In the genomic region with DNA sequence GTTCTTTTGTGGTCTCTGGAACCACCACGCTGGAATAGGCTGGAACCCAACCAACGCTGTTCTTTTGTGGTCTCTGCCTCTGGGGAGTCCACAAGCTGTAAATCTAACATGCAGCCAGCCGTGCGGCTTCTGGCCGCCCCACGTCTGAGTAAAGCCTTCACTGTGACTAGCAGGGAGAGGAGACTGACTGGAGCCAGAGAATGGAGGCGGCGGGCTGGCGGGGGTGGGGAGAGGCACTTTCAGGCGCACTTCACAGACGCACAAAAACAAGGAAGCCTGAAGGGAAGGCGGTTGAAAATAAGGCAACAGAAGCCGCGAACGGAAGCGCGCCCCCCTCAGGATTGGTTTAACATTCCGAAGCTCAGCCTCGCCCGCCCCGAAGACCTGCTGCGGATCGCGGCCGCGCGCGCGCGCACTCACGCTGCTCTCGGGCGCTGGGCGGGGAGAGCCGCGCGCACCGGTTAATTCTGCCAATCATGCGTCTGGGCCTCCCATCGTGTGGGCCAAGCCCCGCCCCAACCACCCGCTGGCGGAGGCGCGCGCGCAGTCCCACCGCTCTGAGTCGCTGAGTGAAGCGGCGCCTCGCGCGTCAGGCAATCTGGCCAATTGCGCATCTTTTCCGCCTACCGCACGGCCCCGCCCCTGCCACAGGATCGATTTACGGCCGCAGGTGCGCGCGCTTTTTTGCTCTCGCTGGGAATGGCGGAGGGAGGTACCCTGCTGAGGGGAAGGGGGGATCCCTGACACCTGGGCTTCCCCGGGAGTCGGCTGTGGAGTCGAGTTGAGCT, we compare ENCODE assay signal across 1 cellular context.
A peak's percentile ranks its signal among the peaks of the same experiment; 100 is the strongest.
TF ChIP-seq lines count a peak whose summit lies in the region.

A gene with protein sequence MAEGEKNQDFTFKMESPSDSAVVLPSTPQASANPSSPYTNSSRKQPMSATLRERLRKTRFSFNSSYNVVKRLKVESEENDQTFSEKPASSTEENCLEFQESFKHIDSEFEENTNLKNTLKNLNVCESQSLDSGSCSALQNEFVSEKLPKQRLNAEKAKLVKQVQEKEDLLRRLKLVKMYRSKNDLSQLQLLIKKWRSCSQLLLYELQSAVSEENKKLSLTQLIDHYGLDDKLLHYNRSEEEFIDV (plus strand): TSS at position 687 of the 788 bp plus-strand sequence. CDS start 13 bp downstream, at position 700.

TF ChIP-seq in K562, 482 proteins besides CTCF, POLR2A, EP300 and RAD21 (continued from another document and continues in another):
- TF ChIP-seq, protein P1, sequence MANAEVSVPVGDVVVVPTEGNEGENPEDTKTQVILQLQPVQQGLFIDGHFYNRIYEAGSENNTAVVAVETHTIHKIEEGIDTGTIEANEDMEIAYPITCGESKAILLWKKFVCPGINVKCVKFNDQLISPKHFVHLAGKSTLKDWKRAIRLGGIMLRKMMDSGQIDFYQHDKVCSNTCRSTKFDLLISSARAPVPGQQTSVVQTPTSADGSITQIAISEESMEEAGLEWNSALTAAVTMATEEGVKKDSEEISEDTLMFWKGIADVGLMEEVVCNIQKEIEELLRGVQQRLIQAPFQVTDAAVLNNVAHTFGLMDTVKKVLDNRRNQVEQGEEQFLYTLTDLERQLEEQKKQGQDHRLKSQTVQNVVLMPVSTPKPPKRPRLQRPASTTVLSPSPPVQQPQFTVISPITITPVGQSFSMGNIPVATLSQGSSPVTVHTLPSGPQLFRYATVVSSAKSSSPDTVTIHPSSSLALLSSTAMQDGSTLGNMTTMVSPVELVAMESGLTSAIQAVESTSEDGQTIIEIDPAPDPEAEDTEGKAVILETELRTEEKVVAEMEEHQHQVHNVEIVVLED (CRISPR knock-in tag; IDR thresholded peaks at IDR 0.05): peak; percentile 56
- TF ChIP-seq RFX5 (IDR thresholded peaks at IDR 0.05; ENCODE audit: low read depth, low read length) (no peak), GTF2E2 (tag; IDR thresholded peaks at IDR 0.05) (peak; percentile 30; the same call in 1 of the 2 replicates), NRF1 (conservative IDR thresholded peaks at IDR 0.05 in 1 of 2, IDR thresholded peaks at IDR 0.05 in 1 of 2) (peak; percentile 96 to 97), FUS (optimal IDR thresholded peaks at IDR 0.05; ENCODE audit: low read depth, low read length) (no peak), TAF1 (IDR thresholded peaks at IDR 0.05; ENCODE audit: control insufficient read depth, extremely low read depth, insufficient read depth, low read length, severe bottlenecking) (peak; percentile 86), CCNT2 (IDR thresholded peaks at IDR 0.05; ENCODE audit: borderline replicate concordance, extremely low read depth, insufficient read length, low read depth, low read length) (peak; percentile 76), RBBP5 (IDR thresholded peaks at IDR 0.05; ENCODE audit: borderline replicate concordance, insufficient read depth, low read length, poor library complexity, severe bottlenecking) (peak; percentile 55), ZNF431 (CRISPR knock-in tag; IDR thresholded peaks at IDR 0.05) (peak; percentile 62; the same call in 1 of the 2 replicates), SP1 (CRISPR knock-in tag; IDR thresholded peaks at IDR 0.05) (peak; percentile 86), ZNF197 (CRISPR knock-in tag; IDR thresholded peaks at IDR 0.05; ENCODE audit: low read depth) (peak; percentile 77; the same call in 1 of the 2 replicates), DPF2 (IDR thresholded peaks at IDR 0.05) (0 out of 2 replicates have a peak, but pooled peaks have one; percentile 3), SMAD1 (IDR thresholded peaks at IDR 0.05; ENCODE audit: low read depth, low read length, partially characterized antibody) (peak; percentile 34), TEAD1 (CRISPR knock-in tag; IDR thresholded peaks at IDR 0.05) (peak; percentile 55 to 97; a peak in 3 of 4 replicates), FOXK2 (conservative IDR thresholded peaks at IDR 0.05 in 1 of 2, IDR thresholded peaks at IDR 0.05 in 1 of 2; ENCODE audit: low read depth in 2 of 2) (peak; percentile 89 to 94), RB1 (IDR thresholded peaks at IDR 0.05; ENCODE audit: low read depth) (peak; percentile 89), FOXM1 (IDR thresholded peaks at IDR 0.05; ENCODE audit: low read depth) (peak; percentile 30; the same call in 1 of the 2 replicates), FOXM1 (CRISPR knock-in tag; IDR thresholded peaks at IDR 0.05; ENCODE audit: low read depth) (no peak)
- TF ChIP-seq, protein P2, sequence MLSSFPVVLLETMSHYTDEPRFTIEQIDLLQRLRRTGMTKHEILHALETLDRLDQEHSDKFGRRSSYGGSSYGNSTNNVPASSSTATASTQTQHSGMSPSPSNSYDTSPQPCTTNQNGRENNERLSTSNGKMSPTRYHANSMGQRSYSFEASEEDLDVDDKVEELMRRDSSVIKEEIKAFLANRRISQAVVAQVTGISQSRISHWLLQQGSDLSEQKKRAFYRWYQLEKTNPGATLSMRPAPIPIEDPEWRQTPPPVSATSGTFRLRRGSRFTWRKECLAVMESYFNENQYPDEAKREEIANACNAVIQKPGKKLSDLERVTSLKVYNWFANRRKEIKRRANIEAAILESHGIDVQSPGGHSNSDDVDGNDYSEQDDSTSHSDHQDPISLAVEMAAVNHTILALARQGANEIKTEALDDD (IDR thresholded peaks at IDR 0.05): 0 out of 2 replicates have a peak, but pooled peaks have one; percentile 13
- TF ChIP-seq, protein P3, sequence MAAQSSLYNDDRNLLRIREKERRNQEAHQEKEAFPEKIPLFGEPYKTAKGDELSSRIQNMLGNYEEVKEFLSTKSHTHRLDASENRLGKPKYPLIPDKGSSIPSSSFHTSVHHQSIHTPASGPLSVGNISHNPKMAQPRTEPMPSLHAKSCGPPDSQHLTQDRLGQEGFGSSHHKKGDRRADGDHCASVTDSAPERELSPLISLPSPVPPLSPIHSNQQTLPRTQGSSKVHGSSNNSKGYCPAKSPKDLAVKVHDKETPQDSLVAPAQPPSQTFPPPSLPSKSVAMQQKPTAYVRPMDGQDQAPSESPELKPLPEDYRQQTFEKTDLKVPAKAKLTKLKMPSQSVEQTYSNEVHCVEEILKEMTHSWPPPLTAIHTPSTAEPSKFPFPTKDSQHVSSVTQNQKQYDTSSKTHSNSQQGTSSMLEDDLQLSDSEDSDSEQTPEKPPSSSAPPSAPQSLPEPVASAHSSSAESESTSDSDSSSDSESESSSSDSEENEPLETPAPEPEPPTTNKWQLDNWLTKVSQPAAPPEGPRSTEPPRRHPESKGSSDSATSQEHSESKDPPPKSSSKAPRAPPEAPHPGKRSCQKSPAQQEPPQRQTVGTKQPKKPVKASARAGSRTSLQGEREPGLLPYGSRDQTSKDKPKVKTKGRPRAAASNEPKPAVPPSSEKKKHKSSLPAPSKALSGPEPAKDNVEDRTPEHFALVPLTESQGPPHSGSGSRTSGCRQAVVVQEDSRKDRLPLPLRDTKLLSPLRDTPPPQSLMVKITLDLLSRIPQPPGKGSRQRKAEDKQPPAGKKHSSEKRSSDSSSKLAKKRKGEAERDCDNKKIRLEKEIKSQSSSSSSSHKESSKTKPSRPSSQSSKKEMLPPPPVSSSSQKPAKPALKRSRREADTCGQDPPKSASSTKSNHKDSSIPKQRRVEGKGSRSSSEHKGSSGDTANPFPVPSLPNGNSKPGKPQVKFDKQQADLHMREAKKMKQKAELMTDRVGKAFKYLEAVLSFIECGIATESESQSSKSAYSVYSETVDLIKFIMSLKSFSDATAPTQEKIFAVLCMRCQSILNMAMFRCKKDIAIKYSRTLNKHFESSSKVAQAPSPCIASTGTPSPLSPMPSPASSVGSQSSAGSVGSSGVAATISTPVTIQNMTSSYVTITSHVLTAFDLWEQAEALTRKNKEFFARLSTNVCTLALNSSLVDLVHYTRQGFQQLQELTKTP (IDR thresholded peaks at IDR 0.05; ENCODE audit: low read depth in 1 of 2, partially characterized antibody in 2 of 2): peak in 1 of 2 experiments; percentile 2
- TF ChIP-seq, protein P4, sequence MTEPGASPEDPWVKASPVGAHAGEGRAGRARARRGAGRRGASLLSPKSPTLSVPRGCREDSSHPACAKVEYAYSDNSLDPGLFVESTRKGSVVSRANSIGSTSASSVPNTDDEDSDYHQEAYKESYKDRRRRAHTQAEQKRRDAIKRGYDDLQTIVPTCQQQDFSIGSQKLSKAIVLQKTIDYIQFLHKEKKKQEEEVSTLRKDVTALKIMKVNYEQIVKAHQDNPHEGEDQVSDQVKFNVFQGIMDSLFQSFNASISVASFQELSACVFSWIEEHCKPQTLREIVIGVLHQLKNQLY (CRISPR knock-in tag; conservative IDR thresholded peaks at IDR 0.05): no peak
- TF ChIP-seq, protein P5, sequence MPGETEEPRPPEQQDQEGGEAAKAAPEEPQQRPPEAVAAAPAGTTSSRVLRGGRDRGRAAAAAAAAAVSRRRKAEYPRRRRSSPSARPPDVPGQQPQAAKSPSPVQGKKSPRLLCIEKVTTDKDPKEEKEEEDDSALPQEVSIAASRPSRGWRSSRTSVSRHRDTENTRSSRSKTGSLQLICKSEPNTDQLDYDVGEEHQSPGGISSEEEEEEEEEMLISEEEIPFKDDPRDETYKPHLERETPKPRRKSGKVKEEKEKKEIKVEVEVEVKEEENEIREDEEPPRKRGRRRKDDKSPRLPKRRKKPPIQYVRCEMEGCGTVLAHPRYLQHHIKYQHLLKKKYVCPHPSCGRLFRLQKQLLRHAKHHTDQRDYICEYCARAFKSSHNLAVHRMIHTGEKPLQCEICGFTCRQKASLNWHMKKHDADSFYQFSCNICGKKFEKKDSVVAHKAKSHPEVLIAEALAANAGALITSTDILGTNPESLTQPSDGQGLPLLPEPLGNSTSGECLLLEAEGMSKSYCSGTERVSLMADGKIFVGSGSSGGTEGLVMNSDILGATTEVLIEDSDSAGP (CRISPR knock-in tag; IDR thresholded peaks at IDR 0.05): no peak
- TF ChIP-seq, protein P6, sequence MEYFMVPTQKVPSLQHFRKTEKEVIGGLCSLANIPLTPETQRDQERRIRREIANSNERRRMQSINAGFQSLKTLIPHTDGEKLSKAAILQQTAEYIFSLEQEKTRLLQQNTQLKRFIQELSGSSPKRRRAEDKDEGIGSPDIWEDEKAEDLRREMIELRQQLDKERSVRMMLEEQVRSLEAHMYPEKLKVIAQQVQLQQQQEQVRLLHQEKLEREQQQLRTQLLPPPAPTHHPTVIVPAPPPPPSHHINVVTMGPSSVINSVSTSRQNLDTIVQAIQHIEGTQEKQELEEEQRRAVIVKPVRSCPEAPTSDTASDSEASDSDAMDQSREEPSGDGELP (CRISPR knock-in tag; IDR thresholded peaks at IDR 0.05; ENCODE audit: borderline replicate concordance): peak; percentile 82
- TF ChIP-seq, protein P7, sequence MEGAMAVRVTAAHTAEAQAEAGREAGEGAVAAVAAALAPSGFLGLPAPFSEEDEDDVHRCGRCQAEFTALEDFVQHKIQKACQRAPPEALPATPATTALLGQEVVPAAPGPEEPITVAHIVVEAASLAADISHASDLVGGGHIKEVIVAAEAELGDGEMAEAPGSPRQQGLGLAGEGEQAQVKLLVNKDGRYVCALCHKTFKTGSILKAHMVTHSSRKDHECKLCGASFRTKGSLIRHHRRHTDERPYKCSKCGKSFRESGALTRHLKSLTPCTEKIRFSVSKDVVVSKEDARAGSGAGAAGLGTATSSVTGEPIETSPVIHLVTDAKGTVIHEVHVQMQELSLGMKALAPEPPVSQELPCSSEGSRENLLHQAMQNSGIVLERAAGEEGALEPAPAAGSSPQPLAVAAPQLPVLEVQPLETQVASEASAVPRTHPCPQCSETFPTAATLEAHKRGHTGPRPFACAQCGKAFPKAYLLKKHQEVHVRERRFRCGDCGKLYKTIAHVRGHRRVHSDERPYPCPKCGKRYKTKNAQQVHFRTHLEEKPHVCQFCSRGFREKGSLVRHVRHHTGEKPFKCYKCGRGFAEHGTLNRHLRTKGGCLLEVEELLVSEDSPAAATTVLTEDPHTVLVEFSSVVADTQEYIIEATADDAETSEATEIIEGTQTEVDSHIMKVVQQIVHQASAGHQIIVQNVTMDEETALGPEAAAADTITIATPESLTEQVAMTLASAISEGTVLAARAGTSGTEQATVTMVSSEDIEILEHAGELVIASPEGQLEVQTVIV (CRISPR knock-in tag; IDR thresholded peaks at IDR 0.05; ENCODE audit: borderline replicate concordance): peak; percentile 92
- TF ChIP-seq, protein P8, sequence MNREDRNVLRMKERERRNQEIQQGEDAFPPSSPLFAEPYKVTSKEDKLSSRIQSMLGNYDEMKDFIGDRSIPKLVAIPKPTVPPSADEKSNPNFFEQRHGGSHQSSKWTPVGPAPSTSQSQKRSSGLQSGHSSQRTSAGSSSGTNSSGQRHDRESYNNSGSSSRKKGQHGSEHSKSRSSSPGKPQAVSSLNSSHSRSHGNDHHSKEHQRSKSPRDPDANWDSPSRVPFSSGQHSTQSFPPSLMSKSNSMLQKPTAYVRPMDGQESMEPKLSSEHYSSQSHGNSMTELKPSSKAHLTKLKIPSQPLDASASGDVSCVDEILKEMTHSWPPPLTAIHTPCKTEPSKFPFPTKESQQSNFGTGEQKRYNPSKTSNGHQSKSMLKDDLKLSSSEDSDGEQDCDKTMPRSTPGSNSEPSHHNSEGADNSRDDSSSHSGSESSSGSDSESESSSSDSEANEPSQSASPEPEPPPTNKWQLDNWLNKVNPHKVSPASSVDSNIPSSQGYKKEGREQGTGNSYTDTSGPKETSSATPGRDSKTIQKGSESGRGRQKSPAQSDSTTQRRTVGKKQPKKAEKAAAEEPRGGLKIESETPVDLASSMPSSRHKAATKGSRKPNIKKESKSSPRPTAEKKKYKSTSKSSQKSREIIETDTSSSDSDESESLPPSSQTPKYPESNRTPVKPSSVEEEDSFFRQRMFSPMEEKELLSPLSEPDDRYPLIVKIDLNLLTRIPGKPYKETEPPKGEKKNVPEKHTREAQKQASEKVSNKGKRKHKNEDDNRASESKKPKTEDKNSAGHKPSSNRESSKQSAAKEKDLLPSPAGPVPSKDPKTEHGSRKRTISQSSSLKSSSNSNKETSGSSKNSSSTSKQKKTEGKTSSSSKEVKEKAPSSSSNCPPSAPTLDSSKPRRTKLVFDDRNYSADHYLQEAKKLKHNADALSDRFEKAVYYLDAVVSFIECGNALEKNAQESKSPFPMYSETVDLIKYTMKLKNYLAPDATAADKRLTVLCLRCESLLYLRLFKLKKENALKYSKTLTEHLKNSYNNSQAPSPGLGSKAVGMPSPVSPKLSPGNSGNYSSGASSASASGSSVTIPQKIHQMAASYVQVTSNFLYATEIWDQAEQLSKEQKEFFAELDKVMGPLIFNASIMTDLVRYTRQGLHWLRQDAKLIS (CRISPR knock-in tag; IDR thresholded peaks at IDR 0.05): peak; percentile 79; the same call in 1 of the 2 replicates
- TF ChIP-seq, protein P9, sequence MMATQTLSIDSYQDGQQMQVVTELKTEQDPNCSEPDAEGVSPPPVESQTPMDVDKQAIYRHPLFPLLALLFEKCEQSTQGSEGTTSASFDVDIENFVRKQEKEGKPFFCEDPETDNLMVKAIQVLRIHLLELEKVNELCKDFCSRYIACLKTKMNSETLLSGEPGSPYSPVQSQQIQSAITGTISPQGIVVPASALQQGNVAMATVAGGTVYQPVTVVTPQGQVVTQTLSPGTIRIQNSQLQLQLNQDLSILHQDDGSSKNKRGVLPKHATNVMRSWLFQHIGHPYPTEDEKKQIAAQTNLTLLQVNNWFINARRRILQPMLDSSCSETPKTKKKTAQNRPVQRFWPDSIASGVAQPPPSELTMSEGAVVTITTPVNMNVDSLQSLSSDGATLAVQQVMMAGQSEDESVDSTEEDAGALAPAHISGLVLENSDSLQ (IDR thresholded peaks at IDR 0.05): peak; percentile 97
- TF ChIP-seq, protein P10, sequence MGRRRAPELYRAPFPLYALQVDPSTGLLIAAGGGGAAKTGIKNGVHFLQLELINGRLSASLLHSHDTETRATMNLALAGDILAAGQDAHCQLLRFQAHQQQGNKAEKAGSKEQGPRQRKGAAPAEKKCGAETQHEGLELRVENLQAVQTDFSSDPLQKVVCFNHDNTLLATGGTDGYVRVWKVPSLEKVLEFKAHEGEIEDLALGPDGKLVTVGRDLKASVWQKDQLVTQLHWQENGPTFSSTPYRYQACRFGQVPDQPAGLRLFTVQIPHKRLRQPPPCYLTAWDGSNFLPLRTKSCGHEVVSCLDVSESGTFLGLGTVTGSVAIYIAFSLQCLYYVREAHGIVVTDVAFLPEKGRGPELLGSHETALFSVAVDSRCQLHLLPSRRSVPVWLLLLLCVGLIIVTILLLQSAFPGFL (CRISPR knock-in tag; IDR thresholded peaks at IDR 0.05): peak; percentile 74; the same call in 1 of the 2 replicates
